Comparison of ENCODE assay signal across 1 cellular context in genomic region chr17:18260332-18261145, GRCh38.
A peak's percentile ranks its signal among the peaks of the same experiment; 100 is the strongest.
TF ChIP-seq lines count a peak whose summit lies in the region.

Gene MIEF2, plus strand, starts transcription at chr17:18260662. Its CDS starts 2,059 bp downstream, at chr17:18262721.

TF ChIP-seq in HepG2, 621 proteins besides CTCF, POLR2A, EP300 and RAD21 (continued from another document):
- TF ChIP-seq PRDM10 (CRISPR knock-in tag; IDR thresholded peaks at IDR 0.05; ENCODE audit: low read depth), result peak; percentile 94
- TF ChIP-seq ATAD3A (CRISPR knock-in tag; IDR thresholded peaks at IDR 0.05), result no peak
- no peak for TF ChIP-seq PREB (CRISPR knock-in tag; IDR thresholded peaks at IDR 0.05)
- peak; percentile 53; the same call in 1 of the 2 replicates for TF ChIP-seq ZHX2 (IDR thresholded peaks at IDR 0.05; ENCODE audit: low read depth)
- no peak for TF ChIP-seq ZHX2 (CRISPR knock-in tag; IDR thresholded peaks at IDR 0.05; ENCODE audit: borderline replicate concordance)
- 0 out of 2 replicates have a peak, but pooled peaks have one; percentile 19 for TF ChIP-seq EED (CRISPR knock-in tag; IDR thresholded peaks at IDR 0.05)
